ENCODE assay signal across 9 cellular contexts in genomic region chr21:31733521-31734149, GRCh38. TPM values are rescaled to one million over a fixed set of nuclear protein-coding genes. Genes with fewer than 3 reads are reported as not detected.
DNase-seq lines count a peak whose midpoint lies in the region; ATAC-seq and TF ChIP-seq lines count a peak whose summit lies in the region.
"Had no signal": no experiment of that assay in that cellular context is flagged by ENCODE, and none has a peak within 500 bp of the region (broad histone marks: within the 10 kb centered on the region; RNA-seq: fewer than 3 reads in every experiment).

No MANE protein-coding gene starts in this region.

- peaks cover 45% of the 10 kb centered on the region for H3K4me1 ChIP-seq in Karpas-422 (ENCODE audit: low read length)
- peaks cover 27 to 38% (median 36%) of the 10 kb centered on the region in 4 donors for H3K4me1 ChIP-seq in esophagus muscularis mucosa

- TF ChIP-seq CTCF in esophagus muscularis mucosa (IDR thresholded peaks at IDR 0.05): no peak

- H3K9me3 ChIP-seq in Karpas-422 (ENCODE audit: low read length) (no peaks in the 10 kb centered on the region), esophagus muscularis mucosa (no peaks in the 10 kb centered on the region)

- no peaks in the 10 kb centered on the region for H3K9me2 ChIP-seq in Karpas-422 (replicated peaks; ENCODE audit: insufficient read depth, low read length)

- peak overlapping the region; percentile 88 for H3K9ac ChIP-seq in Karpas-422 (ENCODE audit: low read length)

- H3K27me3 ChIP-seq in Karpas-422 (ENCODE audit: low read length) (no peaks in the 10 kb centered on the region), esophagus muscularis mucosa (no peaks in the 10 kb centered on the region)
- H3K27me3 ChIP-seq: dorsolateral prefrontal cortex had no signal

- WGBS in esophagus muscularis mucosa: 70% methylated on average over 7 of the region's 7 CpGs

- no peak for TF ChIP-seq EP300 in esophagus muscularis mucosa (IDR thresholded peaks at IDR 0.05)

- peak overlapping the region; percentile 99 for H3K4me2 ChIP-seq in Karpas-422 (ENCODE audit: low read depth, low read length, poor library complexity, severe bottlenecking)

- TF ChIP-seq POLR2A in esophagus muscularis mucosa (IDR thresholded peaks at IDR 0.05; ENCODE audit: low read depth): no peak

- DNase-seq in DMS 273 (lab: John Stamatoyannopoulos, UW; ENCODE audit: unreplicated experiment) (peak; percentile 26), DMS 273 treated with DMSO at 0.1 percent for 48 hours (lab: John Stamatoyannopoulos, UW) (no peak), Karpas-422 (no peak), esophagus muscularis mucosa (ENCODE audit: extremely low spot score) (no peak), SHP77 (lab: John Stamatoyannopoulos, UW) (no peak)

- H3K27ac ChIP-seq in Karpas-422 (ENCODE audit: low read length) (no peak overlapping the region), esophagus muscularis mucosa (replicated peaks in 1 of 4) (peak overlapping the region; percentile 85 to 97 (median 94)), skin epidermis (peak overlapping the region in 12 of 21 experiments; percentile 33 to 98 (median 94))

- H3K79me2 ChIP-seq in Karpas-422 (ENCODE audit: low read length): peaks cover 32% of the 10 kb centered on the region

- intact Hi-C loops in esophagus muscularis mucosa (cut with DNase I): loop anchor here (2.0 to 5.0 kb wide), 2 partner anchors 73 to 524 kb away; no protein-coding TSS in a partner anchor

- peaks cover 6% of the 10 kb centered on the region; the same call in 1 of the 2 replicates for H3K36me3 ChIP-seq in Karpas-422 (ENCODE audit: insufficient read depth, low read length)
- no peaks in the 10 kb centered on the region for H3K36me3 ChIP-seq in esophagus muscularis mucosa

- peak overlapping the region; percentile 75; the same call in 1 of the 2 replicates for H3K4me3 ChIP-seq in Karpas-422 (ENCODE audit: low read length)
- H3K4me3 ChIP-seq in esophagus muscularis mucosa: no peak overlapping the region
- H3K4me3 ChIP-seq in skin epidermis: no peak overlapping the region

- ATAC-seq in HG02678 (IDR thresholded peaks at IDR 0.05; ENCODE audit: unreplicated experiment) (no peak), GM19328 (IDR thresholded peaks at IDR 0.05; ENCODE audit: unreplicated experiment) (no peak)

- no peak overlapping the region for H2AFZ ChIP-seq in Karpas-422 (ENCODE audit: low read length)

- peaks cover 20% of the 10 kb centered on the region for H4K20me1 ChIP-seq in Karpas-422 (ENCODE audit: insufficient read depth, low read depth, low read length)

RNA-seq across cellular contexts. Expression of gene SCAF4, which starts 1.7 kb away (rescaled TPM):
- 27.2 and 52.8 TPM in 2 replicates for total RNA-seq in Karpas-422 (2014; rRNA removed; shearing (Covaris generic); ENCODE audit: low replicate concordance)
- total RNA-seq in esophagus muscularis mucosa: 10 to 100 TPM; 12.1 to 18.8 (median 15.2) TPM
